Comparison of ENCODE assay signal across 8 cellular contexts in genomic region chr16:75074920-75075687, GRCh38. TPM values are rescaled to one million over a fixed set of nuclear protein-coding genes. Genes with fewer than 3 reads are reported as not detected.
DNase-seq lines count a peak whose midpoint lies in the region; ATAC-seq and TF ChIP-seq lines count a peak whose summit lies in the region.

No MANE protein-coding gene starts in this region.

- TF ChIP-seq CTCF in psoas muscle (IDR thresholded peaks at IDR 0.05) (no peak), thyroid gland (IDR thresholded peaks at IDR 0.05) (no peak)

- intact Hi-C loops in psoas muscle (cut with DNase I): no loop called here
- intact Hi-C loops in thyroid gland (cut with DNase I): no loop called here

- no peaks in the 10 kb centered on the region for H3K36me3 ChIP-seq in psoas muscle (ENCODE audit: insufficient read depth in 1 of 2, low read depth in 1 of 2)
- no peaks in the 10 kb centered on the region for H3K36me3 ChIP-seq in thyroid gland

- DNase-seq in SK-MEL-5 (ENCODE audit: low read depth, low spot score): peak; percentile 32
- DNase-seq in activated naive CD4-positive, alpha-beta T cell treated with Interleukin-2 at 50 U/mL for 16 hours: peak; percentile 81
- DNase-seq in psoas muscle: peak in 1 of 2 donors; percentile 59
- DNase-seq in hepatic stellate cell (ENCODE audit: low spot score): no peak
- no peak for DNase-seq in thyroid gland
- no peak for DNase-seq in SW 1271 (lab: John Stamatoyannopoulos, UW)

- peak overlapping the region; percentile 14 for H3K27ac ChIP-seq in psoas muscle
- no peak overlapping the region for H3K27ac ChIP-seq in thyroid gland

- no peak overlapping the region for H3K4me3 ChIP-seq in psoas muscle
- no peak overlapping the region for H3K4me3 ChIP-seq in thyroid gland (replicated peaks in 1 of 3)

- H3K27me3 ChIP-seq in psoas muscle (ENCODE audit: insufficient read depth in 3 of 3, low read length in 2 of 3): no peaks in the 10 kb centered on the region
- no peaks in the 10 kb centered on the region for H3K27me3 ChIP-seq in thyroid gland

- TF ChIP-seq POLR2A in thyroid gland (IDR thresholded peaks at IDR 0.05): no peak

- peak; percentile 97 for ATAC-seq in GM18870 (IDR thresholded peaks at IDR 0.05; ENCODE audit: unreplicated experiment)
- ATAC-seq in HG03060 (IDR thresholded peaks at IDR 0.05; ENCODE audit: low read depth, unreplicated experiment): peak; percentile 94
- peak; percentile 26 to 51 (median 39) for ATAC-seq in psoas muscle

- H3K4me1 ChIP-seq in psoas muscle: peaks cover 42% of the 10 kb centered on the region
- H3K4me1 ChIP-seq in thyroid gland: peaks cover 9 to 22% of the 10 kb centered on the region in 2 donors

- no peaks in the 10 kb centered on the region for H3K9me3 ChIP-seq in psoas muscle
- H3K9me3 ChIP-seq in thyroid gland: no peaks in the 10 kb centered on the region

- in situ Hi-C loops in SK-MEL-5 (cut with HindIII; ENCODE audit: low pct_unique_long_range_greater_than_20kb, low sequenced_read_pairs): no loop called here

- 62 to 73% (median 62%) methylated on average over 12 of the region's 12 CpGs for WGBS in psoas muscle, 3 donors
- 55 to 80% methylated on average over 6 to 12 of the region's 12 CpGs for WGBS in thyroid gland, 2 donors

RNA-seq across cellular contexts. Expression of gene LDHD, which starts 41.5 kb away (rescaled TPM):
- 2.2 and 3.0 TPM in 2 replicates for total RNA-seq in SK-MEL-5 (2014; rRNA removed; shearing (Covaris generic))
- 5.1 and 7.3 TPM in 2 replicates for polyA plus RNA-seq in SK-MEL-5 (2015; cell fraction: cytosol; rRNA removed)
- 15.6 and 16.9 TPM in 2 replicates for polyA plus RNA-seq in SK-MEL-5 (2015; cell fraction: nucleus; rRNA removed)
- total RNA-seq in psoas muscle: 10 to 100 TPM; 26.2 to 66.6 (median 41.3) TPM
- polyA plus RNA-seq in psoas muscle: 10 to 100 TPM; 20.5 to 37.5 (median 27.8) TPM
- 10 to 100 TPM; 10.2 to 41.3 (median 26.3) TPM for total RNA-seq in thyroid gland

Comparison
In these comparisons a context has a peak if more than half of its experiments do, and no peak if none do; other contexts are left out.
1. ATAC-seq: peak in every context shown above with its lines; median percentile 97 in GM18870; 94 in HG03060; 39 in psoas muscle.
2. DNase-seq: peak in SK-MEL-5 (single experiment) and activated naive CD4-positive, alpha-beta T cell treated with Interleukin-2 at 50 U/mL for 16 hours (single experiment); none in hepatic stellate cell (single experiment), thyroid gland (0 of 2) and SW 1271 (0 of 2).